8 cellular contexts compared by ENCODE assay signal in the genomic region with DNA sequence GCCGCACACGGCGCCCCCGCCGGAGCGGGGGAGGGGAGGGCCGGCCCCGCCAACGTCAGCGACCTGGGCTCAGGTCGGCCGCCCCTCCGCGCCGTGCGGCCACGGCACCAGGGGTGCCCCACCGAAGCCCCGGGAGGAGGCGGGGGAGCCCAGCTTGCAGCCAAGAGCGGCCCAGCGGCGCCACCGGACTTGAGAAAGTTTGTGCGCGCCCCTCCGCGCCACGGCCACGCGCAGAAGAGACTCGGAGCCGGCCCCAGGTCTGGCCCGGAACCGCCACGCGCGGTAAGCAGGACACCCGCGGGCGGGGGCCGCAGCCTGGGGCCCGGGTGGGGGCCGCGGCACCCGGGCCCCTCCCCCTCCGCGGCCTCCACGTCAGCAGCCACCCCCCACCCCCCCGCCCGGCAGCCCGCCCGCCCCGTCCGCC. TPM values are rescaled to one million over a fixed set of nuclear protein-coding genes. Genes with fewer than 3 reads are reported as not detected.
A peak's percentile ranks its signal among the peaks of the same experiment; 100 is the strongest.
DNase-seq lines count a peak whose midpoint lies in the region; ATAC-seq and TF ChIP-seq lines count a peak whose summit lies in the region.

No MANE protein-coding gene starts in this region.

- H3K4me2 ChIP-seq in SK-N-SH: peak overlapping the region; percentile 93

- no peaks in the 10 kb centered on the region for H3K9me2 ChIP-seq in SK-N-SH

- H3K4me3 ChIP-seq in SK-N-SH (ENCODE audit: low read depth in 2 of 2, low read length in 1 of 2): peak overlapping the region; percentile 77 to 87
- peak overlapping the region; percentile 83 to 87 for H3K4me3 ChIP-seq in duodenal mucosa (ENCODE audit: low read depth in 1 of 2, low read length in 2 of 2)
- H3K4me3 ChIP-seq in mesodermal cell (ENCODE audit: extremely low read depth, insufficient read depth, low read length, poor library complexity, severe bottlenecking): peak overlapping the region; percentile 68
- H3K4me3 ChIP-seq in vagina: peak overlapping the region; percentile 91 to 92

- CTCF ChIA-PET in SK-N-SH (lab: Yijun Ruan, JAX): no interaction called here

- TF ChIP-seq RAD21 in SK-N-SH (IDR thresholded peaks at IDR 0.05; ENCODE audit: low read length): no peak

- H3K79me2 ChIP-seq in SK-N-SH (ENCODE audit: insufficient read depth): peaks cover 96% of the 10 kb centered on the region

- TF ChIP-seq CTCF in SK-N-SH (IDR thresholded peaks at IDR 0.05): no peak
- TF ChIP-seq CTCF in vagina (IDR thresholded peaks at IDR 0.05): no peak

- ATAC-seq in HG02623 (IDR thresholded peaks at IDR 0.05; ENCODE audit: unreplicated experiment): peak; percentile 41

- TF ChIP-seq EP300 in SK-N-SH (IDR thresholded peaks at IDR 0.05; ENCODE audit: borderline replicate concordance in 1 of 2, low read depth in 1 of 2, low read length in 1 of 2): no peak

- no peak overlapping the region for H2AFZ ChIP-seq in SK-N-SH (ENCODE audit: low read depth)

- WGBS in SK-N-SH (ENCODE audit: low lambda C conversion rate): no CpG with 5 or more reads among the region's 55 CpGs
- WGBS in mesodermal cell (ENCODE audit: insufficient coverage in 2 of 2), 2 experiments: 0% methylated on average over 19 to 38 of the region's 55 CpGs

- H3K9ac ChIP-seq in SK-N-SH (peak overlapping the region; percentile 87), duodenal mucosa (ENCODE audit: low read depth in 1 of 2, low read length in 2 of 2) (peak overlapping the region; percentile 61 to 63)

- TF ChIP-seq POLR2A in vagina (IDR thresholded peaks at IDR 0.05): no peak

- H3K27ac ChIP-seq in SK-N-SH (ENCODE audit: low read depth in 2 of 2, low read length in 1 of 2) (peak overlapping the region; percentile 69 to 76), duodenal mucosa (ENCODE audit: low read depth, low read length) (peak overlapping the region; percentile 73), mesodermal cell (ENCODE audit: low read depth, low read length, severe bottlenecking) (peak overlapping the region; percentile 81), vagina (peak overlapping the region; percentile 94)

- DNase-seq in DMS 273 (lab: John Stamatoyannopoulos, UW; ENCODE audit: unreplicated experiment): peak; percentile 50
- DNase-seq in DMS 273 treated with DMSO at 0.1 percent for 48 hours (lab: John Stamatoyannopoulos, UW): no peak
- peak; percentile 77 for DNase-seq in SK-N-SH
- DNase-seq in vagina (ENCODE audit: extremely low spot score in 2 of 2): peak in 1 of 2 donors; percentile 72
- no peak for DNase-seq in cortex of kidney (lab: John Stamatoyannopoulos, UW)

- H4K20me1 ChIP-seq in SK-N-SH (ENCODE audit: insufficient read depth): peaks cover 47% of the 10 kb centered on the region

- POLR2A ChIA-PET in SK-N-SH (lab: Yijun Ruan, JAX): interaction anchor here (0.5 kb wide), 1 partner anchor 127 kb away, joined by 3 read pairs; no protein-coding TSS in a partner anchor

- H3K9me3 ChIP-seq in SK-N-SH (peaks cover 9% of the 10 kb centered on the region; the same call in 1 of the 2 replicates), duodenal mucosa (ENCODE audit: control insufficient read depth in 1 of 2, low read length in 2 of 2) (no peaks in the 10 kb centered on the region), mesodermal cell (ENCODE audit: control insufficient read depth, low read length) (no peaks in the 10 kb centered on the region), vagina (no peaks in the 10 kb centered on the region)

- intact Hi-C loops in vagina (cut with DNase I): loop anchor here (5.0 kb wide), 1 partner anchor 45 kb away; a partner anchor contains a TSS

- peaks cover 10% of the 10 kb centered on the region for H3F3A ChIP-seq in SK-N-SH (replicated peaks; ENCODE audit: insufficient read depth)

- H3K4me1 ChIP-seq in SK-N-SH (ENCODE audit: control insufficient read depth in 1 of 2, insufficient read depth in 2 of 2, low read depth in 1 of 2, low read length in 1 of 2): peaks cover 19 to 38% of the 10 kb centered on the region in 2 experiments; a peak in 3 of 4 replicates
- H3K4me1 ChIP-seq in duodenal mucosa (ENCODE audit: control insufficient read depth in 1 of 2, insufficient read depth in 2 of 2, low read length in 2 of 2): peaks cover 25 to 28% of the 10 kb centered on the region in 2 donors
- peaks cover 35% of the 10 kb centered on the region for H3K4me1 ChIP-seq in mesodermal cell (ENCODE audit: control insufficient read depth, insufficient read depth, low read length, poor library complexity, severe bottlenecking)
- H3K4me1 ChIP-seq in vagina: peaks cover 46% of the 10 kb centered on the region

- peaks cover 14 to 18% of the 10 kb centered on the region in 2 experiments for H3K36me3 ChIP-seq in SK-N-SH (replicated peaks in 1 of 2; ENCODE audit: control insufficient read depth in 1 of 2, insufficient read depth in 2 of 2, low read length in 1 of 2)
- peaks cover 5 to 23% of the 10 kb centered on the region in 2 donors for H3K36me3 ChIP-seq in duodenal mucosa (ENCODE audit: control insufficient read depth in 1 of 2, insufficient read depth in 2 of 2, low read length in 2 of 2)
- peaks cover 36% of the 10 kb centered on the region for H3K36me3 ChIP-seq in mesodermal cell (ENCODE audit: control insufficient read depth, insufficient read depth, low read length)
- peaks cover 0 to 5% of the 10 kb centered on the region in 2 donors for H3K36me3 ChIP-seq in vagina

- H3K27me3 ChIP-seq in SK-N-SH (ENCODE audit: insufficient read depth) (no peaks in the 10 kb centered on the region), duodenal mucosa (ENCODE audit: control insufficient read depth in 1 of 2, insufficient read depth in 2 of 2, low read length in 2 of 2) (no peaks in the 10 kb centered on the region), vagina (no peaks in the 10 kb centered on the region)

TF ChIP-seq in SK-N-SH, 30 proteins besides CTCF, POLR2A, EP300 and RAD21:
- TF ChIP-seq TEAD4 (IDR thresholded peaks at IDR 0.05; ENCODE audit: borderline replicate concordance, insufficient read depth) (no peak), TCF12 (IDR thresholded peaks at IDR 0.05) (no peak), RXRA (IDR thresholded peaks at IDR 0.05; ENCODE audit: borderline replicate concordance, low read depth) (no peak), YY1 (IDR thresholded peaks at IDR 0.05; ENCODE audit: low read depth) (no peak), JUND (IDR thresholded peaks at IDR 0.05) (no peak), TAF1 (IDR thresholded peaks at IDR 0.05; ENCODE audit: borderline replicate concordance, low read depth, low read length) (no peak), RFX5 (IDR thresholded peaks at IDR 0.05; ENCODE audit: low read length) (no peak), MXI1 (IDR thresholded peaks at IDR 0.05; ENCODE audit: low read depth, low read length) (no peak), CHD2 (IDR thresholded peaks at IDR 0.05; ENCODE audit: low read length, partially characterized antibody) (no peak), EZH2phosphoT487 (IDR thresholded peaks at IDR 0.05; ENCODE audit: borderline replicate concordance, low read depth) (no peak)
- TF ChIP-seq, protein P1, sequence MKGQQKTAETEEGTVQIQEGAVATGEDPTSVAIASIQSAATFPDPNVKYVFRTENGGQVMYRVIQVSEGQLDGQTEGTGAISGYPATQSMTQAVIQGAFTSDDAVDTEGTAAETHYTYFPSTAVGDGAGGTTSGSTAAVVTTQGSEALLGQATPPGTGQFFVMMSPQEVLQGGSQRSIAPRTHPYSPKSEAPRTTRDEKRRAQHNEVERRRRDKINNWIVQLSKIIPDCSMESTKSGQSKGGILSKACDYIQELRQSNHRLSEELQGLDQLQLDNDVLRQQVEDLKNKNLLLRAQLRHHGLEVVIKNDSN (IDR thresholded peaks at IDR 0.05; ENCODE audit: borderline replicate concordance, low read depth): no peak
- TF ChIP-seq, protein P2, sequence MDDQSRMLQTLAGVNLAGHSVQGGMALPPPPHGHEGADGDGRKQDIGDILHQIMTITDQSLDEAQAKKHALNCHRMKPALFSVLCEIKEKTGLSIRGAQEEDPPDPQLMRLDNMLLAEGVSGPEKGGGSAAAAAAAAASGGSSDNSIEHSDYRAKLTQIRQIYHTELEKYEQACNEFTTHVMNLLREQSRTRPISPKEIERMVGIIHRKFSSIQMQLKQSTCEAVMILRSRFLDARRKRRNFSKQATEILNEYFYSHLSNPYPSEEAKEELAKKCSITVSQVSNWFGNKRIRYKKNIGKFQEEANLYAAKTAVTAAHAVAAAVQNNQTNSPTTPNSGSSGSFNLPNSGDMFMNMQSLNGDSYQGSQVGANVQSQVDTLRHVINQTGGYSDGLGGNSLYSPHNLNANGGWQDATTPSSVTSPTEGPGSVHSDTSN (IDR thresholded peaks at IDR 0.05): no peak
- TF ChIP-seq, protein P3, sequence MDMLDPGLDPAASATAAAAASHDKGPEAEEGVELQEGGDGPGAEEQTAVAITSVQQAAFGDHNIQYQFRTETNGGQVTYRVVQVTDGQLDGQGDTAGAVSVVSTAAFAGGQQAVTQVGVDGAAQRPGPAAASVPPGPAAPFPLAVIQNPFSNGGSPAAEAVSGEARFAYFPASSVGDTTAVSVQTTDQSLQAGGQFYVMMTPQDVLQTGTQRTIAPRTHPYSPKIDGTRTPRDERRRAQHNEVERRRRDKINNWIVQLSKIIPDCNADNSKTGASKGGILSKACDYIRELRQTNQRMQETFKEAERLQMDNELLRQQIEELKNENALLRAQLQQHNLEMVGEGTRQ (IDR thresholded peaks at IDR 0.05; ENCODE audit: borderline replicate concordance, low read depth, low read length): no peak

RNA-seq across cellular contexts. Expression of a gene that starts 43.2 kb away (rescaled TPM):
- 211 and 263 TPM in 2 replicates for polyA plus RNA-seq in SK-N-SH (2012; rRNA removed)
- 190 and 208 TPM in 2 replicates for polyA plus RNA-seq in SK-N-SH (2012; cell fraction: cytosol; rRNA removed)
- polyA plus RNA-seq in SK-N-SH (2012; cell fraction: nucleus; rRNA removed): 430 and 440 TPM in 2 replicates
- 438 TPM for polyA plus RNA-seq in mesodermal cell (2013, experiment 1 of 2)
- 448 TPM for polyA plus RNA-seq in mesodermal cell (2013, experiment 2 of 2)
- total RNA-seq in vagina: 300 TPM

RNA-seq across cellular contexts. Expression of a gene that starts 43.4 kb away (rescaled TPM):
- 226 and 330 TPM in 2 replicates for polyA plus RNA-seq in SK-N-SH (2012; rRNA removed)
- polyA plus RNA-seq in SK-N-SH (2012; cell fraction: cytosol; rRNA removed): 307 and 361 TPM in 2 replicates
- 212 and 449 TPM in 2 replicates for polyA plus RNA-seq in SK-N-SH (2012; cell fraction: nucleus; rRNA removed)
- polyA plus RNA-seq in mesodermal cell (2013, experiment 1 of 2): 476 TPM
- 476 TPM for polyA plus RNA-seq in mesodermal cell (2013, experiment 2 of 2)
- 198 TPM for total RNA-seq in vagina

Comparison
In these comparisons a context has a peak if more than half of its experiments do, and no peak if none do; other contexts are left out.
1. DNase-seq: peak in DMS 273 (single experiment) and SK-N-SH (single experiment); none in DMS 273 treated with DMSO at 0.1 percent for 48 hours (single experiment) and cortex of kidney (single experiment).
2. Peak in every context shown above with its lines, with median percentiles within 50 percentile points of each other: H3K27ac ChIP-seq and H3K4me3 ChIP-seq.